In the genomic region with DNA sequence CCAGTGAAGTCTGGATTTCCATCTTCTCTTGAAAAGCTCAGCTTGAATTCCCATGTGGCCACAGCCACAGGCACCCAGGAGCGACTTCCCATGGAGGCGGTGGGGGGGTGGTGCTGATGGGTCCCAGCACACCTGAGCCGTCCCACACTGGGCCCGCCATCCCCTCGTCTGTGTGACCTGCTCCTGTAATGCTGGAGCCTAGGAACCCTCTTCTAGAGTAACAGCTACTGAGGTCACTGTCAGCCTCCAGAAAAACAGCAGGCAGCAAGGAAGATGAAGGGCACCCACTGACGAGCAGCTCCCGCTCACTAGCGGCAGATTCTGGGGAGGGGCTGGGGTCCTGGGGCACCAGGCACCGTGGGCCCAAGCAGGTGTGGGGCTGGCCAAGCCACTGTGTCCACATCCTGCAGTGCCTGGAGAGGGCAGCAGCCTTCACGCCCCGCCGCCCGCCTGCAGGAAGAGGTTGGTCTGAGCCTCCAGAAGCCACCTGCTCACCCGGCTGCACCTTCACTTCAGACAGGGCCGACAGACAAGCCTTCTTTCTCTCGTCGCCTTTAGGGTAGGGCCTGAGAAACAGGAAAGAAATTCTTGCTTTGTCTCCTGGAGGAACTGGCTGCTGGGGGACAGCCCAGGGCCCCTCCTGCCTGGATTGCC, we compare ENCODE assay signal across 7 cellular contexts. TPM values are rescaled to one million over a fixed set of nuclear protein-coding genes. Genes with fewer than 3 reads are reported as not detected.
"Had no signal": no experiment of that assay in that cellular context is flagged by ENCODE, and none has a peak within 500 bp of the region (broad histone marks: within the 10 kb centered on the region; RNA-seq: fewer than 3 reads in every experiment).

No MANE protein-coding gene starts in this region.

RNA-seq across cellular contexts. Expression of a gene that starts 56.6 kb away (rescaled TPM):
- total RNA-seq: activated CD8-positive, alpha-beta T cell treated with anti-CD3 and anti-CD28 coated beads, Interleukin-2, amount 10 ng/mL, durations not matched to agents 7 days and 5 days; activated T-helper 1 cell treated with anti-CD3 and anti-CD28 coated beads, Interleukin-12 subunit alpha, Interleukin-12 subunit beta, Interleukin-2, Interleukin-4 antibody, amounts not matched to agents 30 ng/mL and 10 ng/mL and 1 ng/mL, durations not matched to agents 14 hours and 24 hours and 36 hours; dermis blood vessel endothelial cell; kidney epithelial cell; osteoblast; prostate gland; vagina had no signal
